Comparison of ENCODE assay signal across 25 cellular contexts in the genomic region with DNA sequence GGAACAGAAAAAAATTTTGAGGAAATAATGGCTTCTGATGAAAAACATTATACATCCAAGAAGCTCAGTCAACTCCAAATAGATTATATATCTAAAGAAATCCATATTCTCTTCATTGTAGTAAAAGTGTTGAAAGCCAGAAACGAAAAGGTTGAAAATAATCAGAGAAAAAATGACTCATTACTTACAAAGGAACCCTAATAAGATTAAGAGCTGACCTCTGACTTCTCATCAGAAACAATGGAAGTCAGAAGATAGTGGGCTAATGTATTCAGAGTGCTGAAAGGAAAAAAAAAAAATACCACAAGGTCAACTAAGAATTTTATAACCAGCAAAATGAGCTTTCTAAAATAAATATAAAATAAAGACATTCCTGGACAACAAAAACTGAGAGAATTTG.
"Had no signal": no experiment of that assay in that cellular context is flagged by ENCODE, and none has a peak within 500 bp of the region (broad histone marks: within the 10 kb centered on the region; RNA-seq: fewer than 3 reads in every experiment).

No MANE protein-coding gene starts in this region.

- H3K27me3 ChIP-seq: esophagus squamous epithelium, heart right ventricle, left lung, neural progenitor cell, right atrium auricular region, sigmoid colon, testis, tibial artery had no signal

- DNase-seq: dermis blood vessel endothelial cell; effector memory CD4-positive, alpha-beta T cell; erythroblast; esophagus squamous epithelium; foreskin melanocyte; glutamatergic neuron; heart right ventricle; hippocampal formation; left cardiac atrium; left lung; mesenchymal stem cell; midbrain; naive thymus-derived CD4-positive, alpha-beta T cell; sigmoid colon; stimulated activated CD4-positive, alpha-beta T cell treated with anti-CD3 and anti-CD28 coated beads, Interleukin-2, amount 100 ng/mL, for 24 hours; stimulated activated CD4-positive, alpha-beta T cell treated with anti-CD3 and anti-CD28 coated beads, Interleukin-4, amount 100 ng/mL, for 24 hours; stimulated activated naive CD8-positive, alpha-beta T cell treated with anti-CD3 and anti-CD28 coated beads, Interleukin-15, Interleukin-2, amounts not matched to agents 100 U/mL and 50 U/mL, for 24 hours; substantia nigra; testis; tibial artery had no signal

- H3K4me3 ChIP-seq: coronary artery, esophagus squamous epithelium, heart right ventricle, left lung, neural progenitor cell, right atrium auricular region, sigmoid colon, testis, tibial artery had no signal

- ATAC-seq: heart right ventricle; left cardiac atrium; left lung; naive thymus-derived CD4-positive, alpha-beta T cell; stimulated activated memory B cell treated with anti-CD40 and anti-IgM and Interleukin-4, amounts not matched to agents 10 μg/mL and 1 μg/mL and 100 μg/mL, for 72 hours; stimulated activated naive CD8-positive, alpha-beta T cell treated with anti-CD3 and anti-CD28 coated beads, Interleukin-15, Interleukin-2, amounts not matched to agents 100 U/mL and 50 U/mL, for 24 hours had no signal

- H3K79me2 ChIP-seq: parathyroid adenoma had no signal

- H2AFZ ChIP-seq: neural progenitor cell, parathyroid adenoma had no signal

- H3K4me2 ChIP-seq: neural progenitor cell had no signal

- H3K9ac ChIP-seq: neural progenitor cell, parathyroid adenoma had no signal

- H3K27ac ChIP-seq: coronary artery, esophagus squamous epithelium, heart right ventricle, left lung, neural progenitor cell, parathyroid adenoma, right atrium auricular region, sigmoid colon, testis, tibial artery had no signal

- H3K9me3 ChIP-seq: esophagus squamous epithelium, left lung, right atrium auricular region, sigmoid colon, testis, tibial artery had no signal

- H3K4me1 ChIP-seq: esophagus squamous epithelium, heart right ventricle, neural progenitor cell, parathyroid adenoma, right atrium auricular region, sigmoid colon, testis, tibial artery had no signal
